12 cellular contexts compared by ENCODE assay signal in genomic region chr2:181992776-181993175, GRCh38. TPM values are rescaled to one million over a fixed set of nuclear protein-coding genes. Genes with fewer than 3 reads are reported as not detected.
A peak's percentile ranks its signal among the peaks of the same experiment; 100 is the strongest.
DNase-seq lines count a peak whose midpoint lies in the region; ATAC-seq and TF ChIP-seq lines count a peak whose summit lies in the region.
"Had no signal": no experiment of that assay in that cellular context is flagged by ENCODE, and none has a peak within 500 bp of the region (broad histone marks: within the 10 kb centered on the region; RNA-seq: fewer than 3 reads in every experiment).

No MANE protein-coding gene starts in this region.

- H3K9me3 ChIP-seq in adrenal gland (replicated peaks in 1 of 3), result no peaks in the 10 kb centered on the region

- WGBS in adrenal gland, 4 donors, result 64 to 75% (median 68%) methylated on average over 3 of the region's 3 CpGs

- DNase-seq in DMS153 (lab: John Stamatoyannopoulos, UW), result no peak
- DNase-seq in osteocyte (ENCODE audit: extremely low spot score, unreplicated experiment), result no peak
- no peak for DNase-seq in adrenal gland
- DNase-seq: activated CD8-positive, alpha-beta T cell treated with anti-CD3 and anti-CD28 coated beads for 36 hours; amygdala; DMS53; NCI-H524 had no signal

- intact Hi-C loops in adrenal gland (cut with DNase I), result no loop called here

- H3K27me3 Mint-ChIP-seq in stimulated activated memory B cell treated with anti-CD40 and anti-IgM and Interleukin-4, amounts not matched to agents 10 μg/mL and 1 μg/mL and 100 μg/mL, for 72 hours, result no peaks in the 10 kb centered on the region
- no peaks in the 10 kb centered on the region for H3K27me3 Mint-ChIP-seq in osteocyte (ENCODE audit: unreplicated experiment)
- H3K27me3 Mint-ChIP-seq: activated CD8-positive, alpha-beta T cell treated with anti-CD3 and anti-CD28 coated beads for 36 hours had no signal

- ATAC-seq in GM19035 (IDR thresholded peaks at IDR 0.05; ENCODE audit: unreplicated experiment) (peak; percentile 79), GM21825 (IDR thresholded peaks at IDR 0.05; ENCODE audit: unreplicated experiment) (peak; percentile 77), HG03196 (IDR thresholded peaks at IDR 0.05; ENCODE audit: unreplicated experiment) (peak; percentile 94)
- ATAC-seq in stimulated activated memory B cell treated with anti-CD40 and anti-IgM and Interleukin-4, amounts not matched to agents 10 μg/mL and 1 μg/mL and 100 μg/mL, for 72 hours, result peak; percentile 80
- ATAC-seq: activated CD8-positive, alpha-beta T cell treated with anti-CD3 and anti-CD28 coated beads for 36 hours; sciatic nerve had no signal

- no peaks in the 10 kb centered on the region for H3K36me3 Mint-ChIP-seq in stimulated activated memory B cell treated with anti-CD40 and anti-IgM and Interleukin-4, amounts not matched to agents 10 μg/mL and 1 μg/mL and 100 μg/mL, for 72 hours
- H3K36me3 Mint-ChIP-seq in osteocyte (ENCODE audit: unreplicated experiment), result no peaks in the 10 kb centered on the region

- H3K27me3 ChIP-seq in adrenal gland, result no peaks in the 10 kb centered on the region

- H3K4me3 Mint-ChIP-seq in stimulated activated memory B cell treated with anti-CD40 and anti-IgM and Interleukin-4, amounts not matched to agents 10 μg/mL and 1 μg/mL and 100 μg/mL, for 72 hours, result no peak overlapping the region
- H3K4me3 Mint-ChIP-seq in osteocyte (ENCODE audit: unreplicated experiment), result no peak overlapping the region
- H3K4me3 Mint-ChIP-seq: activated CD8-positive, alpha-beta T cell treated with anti-CD3 and anti-CD28 coated beads for 36 hours had no signal

- peaks cover 30% of the 10 kb centered on the region for H3K4me1 Mint-ChIP-seq in stimulated activated memory B cell treated with anti-CD40 and anti-IgM and Interleukin-4, amounts not matched to agents 10 μg/mL and 1 μg/mL and 100 μg/mL, for 72 hours
- no peaks in the 10 kb centered on the region for H3K4me1 Mint-ChIP-seq in osteocyte (ENCODE audit: unreplicated experiment)

- no peak overlapping the region for H3K4me3 ChIP-seq in adrenal gland

- H3K9me3 Mint-ChIP-seq in stimulated activated memory B cell treated with anti-CD40 and anti-IgM and Interleukin-4, amounts not matched to agents 10 μg/mL and 1 μg/mL and 100 μg/mL, for 72 hours, result no peaks in the 10 kb centered on the region
- no peaks in the 10 kb centered on the region for H3K9me3 Mint-ChIP-seq in osteocyte (ENCODE audit: unreplicated experiment)
- H3K9me3 Mint-ChIP-seq: activated CD8-positive, alpha-beta T cell treated with anti-CD3 and anti-CD28 coated beads for 36 hours had no signal

- peak overlapping the region; percentile 91 for H3K27ac Mint-ChIP-seq in stimulated activated memory B cell treated with anti-CD40 and anti-IgM and Interleukin-4, amounts not matched to agents 10 μg/mL and 1 μg/mL and 100 μg/mL, for 72 hours
- H3K27ac Mint-ChIP-seq in osteocyte (ENCODE audit: unreplicated experiment), result no peak overlapping the region
- H3K27ac Mint-ChIP-seq: activated CD8-positive, alpha-beta T cell treated with anti-CD3 and anti-CD28 coated beads for 36 hours had no signal

- no peaks in the 10 kb centered on the region for H3K36me3 ChIP-seq in adrenal gland (replicated peaks in 1 of 2)

- no peak overlapping the region for H3K27ac ChIP-seq in adrenal gland

- no peak for TF ChIP-seq POLR2A in adrenal gland (IDR thresholded peaks at IDR 0.05)

- TF ChIP-seq CTCF in osteocyte (IDR thresholded peaks at IDR 0.05), result no peak
- no peak for TF ChIP-seq CTCF in adrenal gland (IDR thresholded peaks at IDR 0.05)

- no peaks in the 10 kb centered on the region for H3K4me1 ChIP-seq in adrenal gland (replicated peaks in 1 of 2)

RNA-seq across cellular contexts. Expression of gene PPP1R1C, which starts 7.1 kb away (rescaled TPM):
- 1.5 and 1.6 TPM in 2 replicates for total RNA-seq in osteocyte
- total RNA-seq in adrenal gland, result 1 to 10 TPM in 3 of 8 donors, under 1 TPM in 2, not detected in 3; 0.29 to 5.9 (median 1.4) TPM
- 1 to 10 TPM; 1.0 to 2.4 (median 2.2) TPM for polyA plus RNA-seq in adrenal gland
- total RNA-seq: activated CD8-positive, alpha-beta T cell treated with anti-CD3 and anti-CD28 coated beads for 36 hours had no signal
